Comparison of ENCODE assay signal across 22 cellular contexts in the genomic region with DNA sequence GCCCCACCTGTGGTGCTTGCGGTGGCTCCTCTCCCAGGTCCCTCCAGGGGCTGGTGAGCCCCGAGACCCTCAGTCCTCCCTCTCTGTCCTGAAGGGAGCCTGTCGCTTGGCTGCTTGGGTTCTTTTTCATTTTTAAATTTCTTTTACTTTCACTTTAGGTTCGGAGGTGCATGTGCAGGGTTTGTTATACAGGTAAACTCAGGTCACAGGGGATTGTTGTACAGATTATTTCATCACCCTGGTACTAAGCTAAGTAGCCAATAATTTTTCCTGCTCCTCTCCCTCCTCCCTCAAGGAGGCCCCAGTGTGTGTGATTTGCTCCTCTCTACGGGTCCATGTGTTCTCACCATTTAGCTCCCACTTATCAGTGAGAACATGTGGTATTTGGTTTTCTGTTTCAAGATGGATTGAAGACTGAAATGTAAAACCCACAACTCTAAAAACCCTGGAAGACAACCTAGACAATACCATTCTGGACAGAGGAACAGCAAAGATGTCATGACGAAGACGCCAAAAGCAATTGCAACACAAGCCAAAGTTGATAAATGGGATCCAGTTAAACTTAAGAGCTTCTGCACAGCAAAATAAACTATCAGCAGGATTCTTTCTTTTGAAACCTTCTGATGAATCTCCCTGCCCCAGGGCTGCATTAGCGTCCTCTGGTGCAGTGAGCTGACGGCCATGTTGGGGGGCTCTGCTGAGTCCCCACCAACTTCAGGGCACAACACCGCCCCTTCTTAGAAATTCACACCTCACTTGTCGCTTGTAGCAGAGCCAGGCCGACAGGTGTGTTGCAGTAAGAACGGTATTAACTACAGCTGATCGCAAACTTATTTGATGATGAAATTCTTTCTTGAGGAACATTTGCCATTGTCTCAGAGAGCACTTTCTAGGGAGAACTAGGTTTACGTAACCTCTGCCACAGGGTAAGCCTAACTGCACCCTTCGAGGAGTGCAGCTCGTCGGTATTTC.
DNase-seq lines count a peak whose midpoint lies in the region; ATAC-seq, FAIRE-seq and TF ChIP-seq lines count a peak whose summit lies in the region.
"Had no signal": no experiment of that assay in that cellular context is flagged by ENCODE, and none has a peak within 500 bp of the region (broad histone marks: within the 10 kb centered on the region; RNA-seq: fewer than 3 reads in every experiment).

No MANE protein-coding gene starts in this region.

- H2AFZ ChIP-seq in GM23338 (no peak overlapping the region), osteoblast (ENCODE audit: low read length) (no peak overlapping the region)

- no peaks in the 10 kb centered on the region for H3K79me2 ChIP-seq in GM23338 (replicated peaks; ENCODE audit: insufficient read depth)
- no peaks in the 10 kb centered on the region for H3K79me2 ChIP-seq in osteoblast (ENCODE audit: insufficient read depth, low read length)

- TF ChIP-seq CTCF in GM23338 (conservative IDR thresholded peaks at IDR 0.05; ENCODE audit: low read depth in 2 of 2), result no peak
- peak; percentile 31 for TF ChIP-seq CTCF in choroid plexus epithelial cell (conservative IDR thresholded peaks at IDR 0.05; ENCODE audit: low read depth, low read length)
- TF ChIP-seq CTCF in osteoblast (IDR thresholded peaks at IDR 0.05; ENCODE audit: extremely low read depth, low read depth, low read length), result no peak

- H3K9me2 ChIP-seq in GM23338 (ENCODE audit: insufficient read depth), result no peaks in the 10 kb centered on the region

- POLR2A ChIA-PET in CD4-positive, alpha-beta memory T cell (lab: Charles Lee; ENCODE audit: partially characterized antibody), result no interaction called here

- H3K36me3 Mint-ChIP-seq in CD4-positive, alpha-beta memory T cell, result peaks cover 60 to 77% of the 10 kb centered on the region in 2 donors
- peaks cover 27% of the 10 kb centered on the region for H3K36me3 Mint-ChIP-seq in GM23338 (ENCODE audit: low read depth)

- H3K27me3 Mint-ChIP-seq in CD4-positive, alpha-beta memory T cell, result no peaks in the 10 kb centered on the region
- peaks cover 4% of the 10 kb centered on the region for H3K27me3 Mint-ChIP-seq in GM23338 (ENCODE audit: insufficient read depth, low read depth, poor library complexity)
- H3K27me3 Mint-ChIP-seq: activated CD4-positive, alpha-beta T cell treated with anti-CD3 and anti-CD28 coated beads, Interleukin-2, amount 10 ng/mL, durations not matched to agents 24 days and 14 days; activated T-cell treated with anti-CD3 and anti-CD28 coated beads, Interleukin-2, amount 50 U/mL, for 24 hours had no signal

- no peak for ATAC-seq in GM23338

- H3K36me3 ChIP-seq in CD4-positive, alpha-beta memory T cell (ENCODE audit: insufficient read depth, low read length), result peaks cover 39% of the 10 kb centered on the region
- H3K36me3 ChIP-seq in GM23338 (ENCODE audit: insufficient read depth) (no peaks in the 10 kb centered on the region), osteoblast (ENCODE audit: insufficient read depth, low read length) (peaks cover 14% of the 10 kb centered on the region)
- H3K36me3 ChIP-seq: BE2C had no signal

- CTCF ChIA-PET in CD4-positive, alpha-beta memory T cell (lab: Charles Lee; ENCODE audit: partially characterized antibody), result interaction anchor here (1.4 to 1.6 kb wide), 3 partner anchors 10 to 154 kb away, joined by 3 to 8 read pairs (median 5); no protein-coding TSS in a partner anchor

- peak overlapping the region in 5 of 7 donors; percentile 4 to 88 (median 45) for H3K27ac Mint-ChIP-seq in CD4-positive, alpha-beta memory T cell
- peak overlapping the region; percentile 29 for H3K27ac Mint-ChIP-seq in GM23338
- H3K27ac Mint-ChIP-seq: activated CD4-positive, alpha-beta T cell treated with anti-CD3 and anti-CD28 coated beads, Interleukin-2, amount 10 ng/mL, durations not matched to agents 24 days and 14 days; activated T-cell treated with anti-CD3 and anti-CD28 coated beads, Interleukin-2, amount 50 U/mL, for 24 hours had no signal

- TF ChIP-seq POLR2A in GM12892 (IDR thresholded peaks at IDR 0.05; ENCODE audit: low read depth, low read length), result no peak

- intact Hi-C loops in CD4-positive, alpha-beta memory T cell (cut with micrococcal nuclease), result no loop called here

- peak overlapping the region in 6 of 8 donors; percentile 2 to 58 (median 20) for H3K4me3 Mint-ChIP-seq in CD4-positive, alpha-beta memory T cell
- H3K4me3 Mint-ChIP-seq in GM23338, result no peak overlapping the region
- H3K4me3 Mint-ChIP-seq: activated CD4-positive, alpha-beta T cell treated with anti-CD3 and anti-CD28 coated beads, Interleukin-2, amount 10 ng/mL, durations not matched to agents 24 days and 14 days; activated T-cell treated with anti-CD3 and anti-CD28 coated beads, Interleukin-2, amount 50 U/mL, for 24 hours had no signal

- peaks cover 3 to 17% (median 11%) of the 10 kb centered on the region in 4 donors for H3K4me1 Mint-ChIP-seq in CD4-positive, alpha-beta memory T cell
- peaks cover 10% of the 10 kb centered on the region; the same call in 1 of the 3 replicates for H3K4me1 Mint-ChIP-seq in GM23338

- no peak overlapping the region for H3K4me3 ChIP-seq in CD4-positive, alpha-beta memory T cell (ENCODE audit: low read length in 2 of 2)
- H3K4me3 ChIP-seq in GM23338 (no peak overlapping the region), choroid plexus epithelial cell (ENCODE audit: low read depth, low read length) (no peak overlapping the region), osteoblast (ENCODE audit: insufficient read depth, low read length) (no peak overlapping the region)
- H3K4me3 ChIP-seq: dorsolateral prefrontal cortex, SK-N-MC had no signal

- no peak overlapping the region for H3K4me2 ChIP-seq in GM23338
- H3K4me2 ChIP-seq in osteoblast (ENCODE audit: insufficient read depth, low read length), result no peak overlapping the region

- H3K27ac ChIP-seq in CD4-positive, alpha-beta memory T cell (ENCODE audit: low read depth, low read length), result no peak overlapping the region
- no peak overlapping the region for H3K27ac ChIP-seq in GM23338 (ENCODE audit: low read depth)
- H3K27ac ChIP-seq in osteoblast (ENCODE audit: low read depth, low read length), result no peak overlapping the region
- H3K27ac ChIP-seq: SK-N-MC had no signal

- H4K20me1 ChIP-seq in GM23338 (replicated peaks; ENCODE audit: insufficient read depth), result no peaks in the 10 kb centered on the region; the same call in 1 of the 2 replicates
- no peaks in the 10 kb centered on the region for H4K20me1 ChIP-seq in osteoblast (ENCODE audit: insufficient read depth, low read length)

- H3F3A ChIP-seq in GM23338 (replicated peaks; ENCODE audit: low read depth), result no peaks in the 10 kb centered on the region

- no peaks in the 10 kb centered on the region for H3K9me3 Mint-ChIP-seq in CD4-positive, alpha-beta memory T cell
- H3K9me3 Mint-ChIP-seq in GM23338, result no peaks in the 10 kb centered on the region; the same call in 2 of the 3 replicates
- H3K9me3 Mint-ChIP-seq: activated CD4-positive, alpha-beta T cell treated with anti-CD3 and anti-CD28 coated beads, Interleukin-2, amount 10 ng/mL, durations not matched to agents 24 days and 14 days; activated T-cell treated with anti-CD3 and anti-CD28 coated beads, Interleukin-2, amount 50 U/mL, for 24 hours had no signal

- DNase-seq in CD4-positive, alpha-beta memory T cell, result no peak
- DNase-seq in GM23338 (ENCODE audit: low spot score) (no peak), choroid plexus epithelial cell (ENCODE audit: low read depth) (peak; percentile 64), osteoblast (ENCODE audit: insufficient read length, low spot score, missing footprints) (peak; percentile 27), cerebellar nuclear complex (lab: John Stamatoyannopoulos, UW) (no peak), GM12892 (ENCODE audit: insufficient read length) (no peak), germinal center (ENCODE audit: low spot score) (no peak)
- DNase-seq: activated CD4-positive, alpha-beta T cell treated with anti-CD3 and anti-CD28 coated beads, Interleukin-2, amount 10 ng/mL, durations not matched to agents 24 days and 14 days; activated T-cell treated with anti-CD3 and anti-CD28 coated beads, Interleukin-2, amount 50 U/mL, for 24 hours; BE2C; DMS153; erythroblast; GF-D8; Kasumi-1; left ventricle myocardium superior; NCI-H1417 treated with DMSO at 0.1 percent for 48 hours; stimulated activated CD4-positive, alpha-beta T cell treated with anti-CD3 and anti-CD28 coated beads, Interleukin-2, amount 100 ng/mL, for 24 hours had no signal

- no peaks in the 10 kb centered on the region for H3K9me3 ChIP-seq in CD4-positive, alpha-beta memory T cell (ENCODE audit: control insufficient read depth in 1 of 2, low read length in 2 of 2)
- H3K9me3 ChIP-seq in osteoblast (ENCODE audit: low read depth, low read length), result no peaks in the 10 kb centered on the region
- H3K9me3 ChIP-seq: BE2C had no signal

- H3K4me1 ChIP-seq in CD4-positive, alpha-beta memory T cell (ENCODE audit: insufficient read depth, low read length), result no peaks in the 10 kb centered on the region
- H3K4me1 ChIP-seq in GM23338 (ENCODE audit: insufficient read depth) (no peaks in the 10 kb centered on the region), osteoblast (ENCODE audit: insufficient read depth, low read length) (no peaks in the 10 kb centered on the region)

- no peak for FAIRE-seq in GM12892 (lab: Jason Lieb, UNC)
- FAIRE-seq: bronchial epithelial cell, GM12891, RCC 7860 had no signal

- no peaks in the 10 kb centered on the region for H3K27me3 ChIP-seq in CD4-positive, alpha-beta memory T cell (ENCODE audit: insufficient read depth, low read length)
- H3K27me3 ChIP-seq in GM23338 (ENCODE audit: insufficient read depth) (no peaks in the 10 kb centered on the region), osteoblast (ENCODE audit: insufficient read depth, low read length) (no peaks in the 10 kb centered on the region)
- H3K27me3 ChIP-seq: BE2C, dorsolateral prefrontal cortex had no signal

TF ChIP-seq in GM23338, 12 proteins besides CTCF, POLR2A, EP300 and RAD21 (continues in another document):
- TF ChIP-seq JUNB (IDR thresholded peaks at IDR 0.05; ENCODE audit: unreplicated experiment) (no peak), STAT1 (IDR thresholded peaks at IDR 0.05; ENCODE audit: unreplicated experiment) (no peak), EZH2 (IDR thresholded peaks at IDR 0.05; ENCODE audit: low read depth, unreplicated experiment) (no peak), POLR2AphosphoS5 (IDR thresholded peaks at IDR 0.05; ENCODE audit: low read depth) (no peak), ZNF331 (CRISPR knock-in tag; IDR thresholded peaks at IDR 0.05; ENCODE audit: low read depth) (no peak)
- TF ChIP-seq, protein P1, sequence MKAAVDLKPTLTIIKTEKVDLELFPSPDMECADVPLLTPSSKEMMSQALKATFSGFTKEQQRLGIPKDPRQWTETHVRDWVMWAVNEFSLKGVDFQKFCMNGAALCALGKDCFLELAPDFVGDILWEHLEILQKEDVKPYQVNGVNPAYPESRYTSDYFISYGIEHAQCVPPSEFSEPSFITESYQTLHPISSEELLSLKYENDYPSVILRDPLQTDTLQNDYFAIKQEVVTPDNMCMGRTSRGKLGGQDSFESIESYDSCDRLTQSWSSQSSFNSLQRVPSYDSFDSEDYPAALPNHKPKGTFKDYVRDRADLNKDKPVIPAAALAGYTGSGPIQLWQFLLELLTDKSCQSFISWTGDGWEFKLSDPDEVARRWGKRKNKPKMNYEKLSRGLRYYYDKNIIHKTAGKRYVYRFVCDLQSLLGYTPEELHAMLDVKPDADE (IDR thresholded peaks at IDR 0.05), result no peak

Comparison
In these comparisons a context has a peak if more than half of its experiments do, and no peak if none do; other contexts are left out.
1. DNase-seq: peak in choroid plexus epithelial cell (single experiment) and osteoblast (single experiment); none in CD4-positive, alpha-beta memory T cell (0 of 5), GM23338 (single experiment), cerebellar nuclear complex (0 of 2), GM12892 (single experiment) and germinal center (single experiment).